ENCODE assay signal across 1 cellular context in genomic region chr20:63572788-63573738, GRCh38.
TF ChIP-seq lines count a peak whose summit lies in the region.

No MANE protein-coding gene starts in this region.

TF ChIP-seq in H1, 55 proteins besides CTCF, POLR2A, EP300 and RAD21:
- TF ChIP-seq RBBP5 (IDR thresholded peaks at IDR 0.05; ENCODE audit: borderline replicate concordance, low read depth, low read length) = no peak
- TF ChIP-seq SUZ12 (IDR thresholded peaks at IDR 0.05; ENCODE audit: low read length) = no peak
- TF ChIP-seq TBP (IDR thresholded peaks at IDR 0.05; ENCODE audit: low read depth, low read length) = no peak
- no peak for TF ChIP-seq NRF1 (IDR thresholded peaks at IDR 0.05; ENCODE audit: low read depth, low read length)
- TF ChIP-seq SIRT6 (IDR thresholded peaks at IDR 0.05; ENCODE audit: low read length) = no peak
- no peak for TF ChIP-seq JUN (IDR thresholded peaks at IDR 0.05; ENCODE audit: low read depth, low read length)
- no peak for TF ChIP-seq SAP30 (IDR thresholded peaks at IDR 0.05; ENCODE audit: insufficient read depth, insufficient replicate concordance, low read length)
- no peak for TF ChIP-seq JUND (IDR thresholded peaks at IDR 0.05; ENCODE audit: low read length)
- no peak for TF ChIP-seq EGR1 (IDR thresholded peaks at IDR 0.05; ENCODE audit: borderline replicate concordance, low read depth, low read length)
- TF ChIP-seq RFX5 (IDR thresholded peaks at IDR 0.05; ENCODE audit: borderline replicate concordance, low read depth, low read length) = no peak
- no peak for TF ChIP-seq ATF2 (IDR thresholded peaks at IDR 0.05; ENCODE audit: low read length)
- no peak for TF ChIP-seq SIN3A (conservative IDR thresholded peaks at IDR 0.05 in 1 of 2, IDR thresholded peaks at IDR 0.05 in 1 of 2; ENCODE audit: low read depth in 1 of 2, low read length in 2 of 2)
- no peak for TF ChIP-seq SP4 (IDR thresholded peaks at IDR 0.05; ENCODE audit: low read length)
- TF ChIP-seq ATF3 (IDR thresholded peaks at IDR 0.05; ENCODE audit: insufficient read depth, low read depth, low read length) = no peak
- no peak for TF ChIP-seq YY1 (IDR thresholded peaks at IDR 0.05; ENCODE audit: low read depth, low read length)
- TF ChIP-seq BRCA1 (IDR thresholded peaks at IDR 0.05; ENCODE audit: low read depth, low read length) = no peak
